ENCODE assay signal across 22 cellular contexts in the genomic region with DNA sequence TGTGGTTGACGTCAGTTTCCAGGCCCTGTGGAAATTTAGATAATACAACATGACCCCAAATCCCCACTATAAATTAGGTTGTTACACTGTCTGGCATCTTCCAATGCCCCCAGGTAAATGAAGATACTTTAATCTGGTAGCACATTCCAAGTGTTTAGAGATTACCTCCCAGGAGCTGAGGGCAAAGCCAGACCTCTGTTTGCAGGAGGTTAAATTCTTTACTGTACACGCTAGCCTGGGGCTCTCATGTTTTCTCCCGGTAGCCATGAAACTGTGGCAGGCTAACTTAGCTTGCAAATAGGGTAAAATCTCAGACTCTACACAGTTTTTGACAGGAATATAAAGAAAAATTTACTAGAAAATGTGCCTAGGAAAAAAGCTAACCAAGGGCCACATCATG.
"Had no signal": no experiment of that assay in that cellular context is flagged by ENCODE, and none has a peak within 500 bp of the region (broad histone marks: within the 10 kb centered on the region; RNA-seq: fewer than 3 reads in every experiment).

No MANE protein-coding gene starts in this region.

- H3K4me3 ChIP-seq: left ventricle myocardium inferior, lung, pancreas, right atrium auricular region, right lobe of liver, smooth muscle cell, stomach, testis, thyroid gland, transverse colon, upper lobe of right lung had no signal

- H3K27me3 ChIP-seq: pancreas, right atrium auricular region, right lobe of liver, stomach, testis, thyroid gland, transverse colon, upper lobe of right lung had no signal

- DNase-seq: head of caudate nucleus; hippocampal formation; left ventricle myocardium inferior; naive thymus-derived CD8-positive, alpha-beta T cell; nucleus accumbens; pancreas; posterior cingulate gyrus; right lobe of liver; stimulated activated CD4-positive, alpha-beta T cell treated with anti-CD3 and anti-CD28 coated beads, Interleukin-1b, Interleukin-23, amount 100 ng/mL, for 48 hours; stimulated activated CD4-positive, alpha-beta T cell treated with anti-CD3 and anti-CD28 coated beads, Interleukin-2, amount 100 ng/mL, for 48 hours; stimulated activated CD4-positive, alpha-beta T cell treated with anti-CD3 and anti-CD28 coated beads, Interleukin-4, amount 100 ng/mL, for 4 hours; stimulated activated CD8-positive, alpha-beta memory T cell treated with anti-CD3 and anti-CD28 coated beads, Interleukin-4, amount 100 ng/mL, for 48 hours; stimulated activated naive CD8-positive, alpha-beta T cell treated with anti-CD3 and anti-CD28 coated beads, Interleukin-15, Interleukin-2, amounts not matched to agents 100 U/mL and 50 U/mL, for 24 hours; stomach; testis; thyroid gland; transverse colon; upper lobe of right lung had no signal

- H3K27ac ChIP-seq: left ventricle myocardium inferior, pancreas, right atrium auricular region, right lobe of liver, stomach, testis, thyroid gland, transverse colon, upper lobe of right lung had no signal

- ATAC-seq: naive thymus-derived CD8-positive, alpha-beta T cell; pancreas; right lobe of liver; stimulated activated memory B cell treated with anti-CD40 and anti-IgM and Interleukin-4, amounts not matched to agents 10 μg/mL and 1 μg/mL and 100 μg/mL, for 72 hours; stimulated activated naive CD8-positive, alpha-beta T cell treated with anti-CD3 and anti-CD28 coated beads, Interleukin-15, Interleukin-2, amounts not matched to agents 100 U/mL and 50 U/mL, for 24 hours; upper lobe of right lung had no signal

- H3K4me1 ChIP-seq: left ventricle myocardium inferior, pancreas, right atrium auricular region, right lobe of liver, stomach, testis, thyroid gland, transverse colon, upper lobe of right lung had no signal

- H3K9me3 ChIP-seq: left ventricle myocardium inferior, pancreas, right atrium auricular region, stomach, testis, thyroid gland, transverse colon, upper lobe of right lung had no signal

- H3K4me2 ChIP-seq: smooth muscle cell had no signal

- H3K36me3 ChIP-seq: left ventricle myocardium inferior, pancreas, right atrium auricular region, right lobe of liver, stomach, thyroid gland, transverse colon, upper lobe of right lung had no signal
